ENCODE assay signal across 9 cellular contexts in the genomic region with DNA sequence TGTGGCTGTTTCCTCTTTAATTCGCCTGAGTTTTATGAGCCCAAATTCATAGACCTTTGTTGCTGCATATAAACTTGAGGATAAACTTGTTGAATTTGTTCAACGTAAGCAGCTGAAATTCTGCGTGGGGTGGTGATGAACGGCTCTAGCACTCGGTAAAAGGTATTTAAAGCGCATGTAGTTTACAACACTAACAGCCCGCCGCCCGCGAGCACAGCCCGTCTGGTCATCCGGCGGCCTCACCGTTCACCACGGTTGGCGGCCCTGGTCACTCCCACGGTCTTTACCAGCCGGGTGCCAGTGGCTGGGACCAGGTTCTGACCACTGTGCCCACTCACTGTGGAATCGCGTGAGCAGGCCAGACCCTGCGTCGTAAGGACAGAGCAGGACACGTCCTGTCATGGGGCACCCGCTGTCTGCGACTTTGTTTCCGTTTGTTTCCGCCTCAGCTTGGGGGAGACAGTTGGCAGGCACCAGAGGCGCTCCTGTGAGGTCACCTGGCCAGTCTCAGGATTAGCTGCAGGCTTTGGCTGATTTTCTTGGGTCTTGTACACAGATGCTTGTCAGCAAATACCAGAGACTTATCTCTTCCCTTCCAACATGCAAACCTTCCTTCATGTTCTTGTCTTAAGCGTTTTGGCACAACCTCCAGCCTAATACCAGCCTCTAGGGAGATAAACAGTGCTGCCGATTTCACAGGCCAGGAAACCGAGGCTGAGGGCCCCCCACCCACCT. TPM values are rescaled to one million over a fixed set of nuclear protein-coding genes. Genes with fewer than 3 reads are reported as not detected.
DNase-seq lines count a peak whose midpoint lies in the region; TF ChIP-seq lines count a peak whose summit lies in the region.
"Had no signal": no experiment of that assay in that cellular context is flagged by ENCODE, and none has a peak within 500 bp of the region (broad histone marks: within the 10 kb centered on the region; RNA-seq: fewer than 3 reads in every experiment).

No MANE protein-coding gene starts in this region.

- H3K27ac Mint-ChIP-seq in MCF 10A (ENCODE audit: low read depth, unreplicated experiment) (no peak overlapping the region), neural crest cell (ENCODE audit: unreplicated experiment) (peak overlapping the region; percentile 43)
- no peak overlapping the region for H3K27ac Mint-ChIP-seq in activated T-helper 2 cell treated with anti-CD3 and anti-CD28 coated beads, Interferon-gamma antibody, Interleukin-2, Interleukin-4, amounts not matched to agents 10 μg/mL and 5 μg/mL and 100 μg/mL, durations not matched to agents 14 hours and 24 hours and 36 hours

- H3K4me3 ChIP-seq in breast epithelium (peak overlapping the region in 1 of 3 donors; percentile 40), fibroblast of pulmonary artery (replicated peaks; ENCODE audit: low read depth, low read length) (no peak overlapping the region), urinary bladder (ENCODE audit: low read depth, low read length) (no peak overlapping the region)
- H3K4me3 ChIP-seq: A549 had no signal

- DNase-seq in breast epithelium (ENCODE audit: low spot score in 2 of 2), result no peak
- no peak for DNase-seq in MCF 10A (ENCODE audit: unreplicated experiment)
- DNase-seq in fibroblast of pulmonary artery (ENCODE audit: low read depth), result peak; percentile 60
- DNase-seq in neural crest cell (ENCODE audit: low read depth, low spot score), result no peak
- DNase-seq in DMS53 treated with DMSO at 0.1 percent for 48 hours (lab: John Stamatoyannopoulos, UW; ENCODE audit: unreplicated experiment), result no peak
- DNase-seq in activated CD4-positive, alpha-beta T cell treated with anti-CD3 and anti-CD28 coated beads, Interleukin-2, amount 50 U/mL, for 48 hours, result no peak
- no peak for DNase-seq in activated T-helper 2 cell treated with anti-CD3 and anti-CD28 coated beads, Interferon-gamma antibody, Interleukin-2, Interleukin-4, amounts not matched to agents 10 μg/mL and 5 μg/mL and 100 μg/mL, durations not matched to agents 14 hours and 24 hours and 36 hours (ENCODE audit: low spot score)

- no peaks in the 10 kb centered on the region for H3K27me3 ChIP-seq in breast epithelium

- TF ChIP-seq POLR2A in breast epithelium (IDR thresholded peaks at IDR 0.05), result no peak

- H3K4me3 Mint-ChIP-seq in MCF 10A (ENCODE audit: unreplicated experiment) (no peak overlapping the region), neural crest cell (no peak overlapping the region)
- no peak overlapping the region for H3K4me3 Mint-ChIP-seq in activated T-helper 2 cell treated with anti-CD3 and anti-CD28 coated beads, Interferon-gamma antibody, Interleukin-2, Interleukin-4, amounts not matched to agents 10 μg/mL and 5 μg/mL and 100 μg/mL, durations not matched to agents 14 hours and 24 hours and 36 hours (ENCODE audit: low read depth)

- H3K9me3 Mint-ChIP-seq in MCF 10A (ENCODE audit: unreplicated experiment) (no peaks in the 10 kb centered on the region), neural crest cell (no peaks in the 10 kb centered on the region)
- no peaks in the 10 kb centered on the region for H3K9me3 Mint-ChIP-seq in activated T-helper 2 cell treated with anti-CD3 and anti-CD28 coated beads, Interferon-gamma antibody, Interleukin-2, Interleukin-4, amounts not matched to agents 10 μg/mL and 5 μg/mL and 100 μg/mL, durations not matched to agents 14 hours and 24 hours and 36 hours

- H3K4me1 ChIP-seq in breast epithelium (peaks cover 3 to 5% of the 10 kb centered on the region in 2 donors), urinary bladder (ENCODE audit: insufficient read depth) (no peaks in the 10 kb centered on the region)
- H3K4me1 ChIP-seq: A549 had no signal

- H3K36me3 Mint-ChIP-seq in MCF 10A (ENCODE audit: insufficient read depth, unreplicated experiment), result peaks cover 26% of the 10 kb centered on the region
- no peaks in the 10 kb centered on the region for H3K36me3 Mint-ChIP-seq in neural crest cell (ENCODE audit: low read depth)
- peaks cover 14% of the 10 kb centered on the region for H3K36me3 Mint-ChIP-seq in activated T-helper 2 cell treated with anti-CD3 and anti-CD28 coated beads, Interferon-gamma antibody, Interleukin-2, Interleukin-4, amounts not matched to agents 10 μg/mL and 5 μg/mL and 100 μg/mL, durations not matched to agents 14 hours and 24 hours and 36 hours (ENCODE audit: low read depth)

- H3K9me3 ChIP-seq in breast epithelium, result no peaks in the 10 kb centered on the region
- H3K9me3 ChIP-seq: A549 had no signal

- H3K27ac ChIP-seq in breast epithelium, result peak overlapping the region; percentile 40 to 85
- peak overlapping the region; percentile 61 for H3K27ac ChIP-seq in urinary bladder (ENCODE audit: low read depth)
- H3K27ac ChIP-seq: A549 had no signal

- no peaks in the 10 kb centered on the region for H3K4me1 Mint-ChIP-seq in MCF 10A (ENCODE audit: insufficient read depth, unreplicated experiment)
- H3K4me1 Mint-ChIP-seq in neural crest cell, result no peaks in the 10 kb centered on the region
- H3K4me1 Mint-ChIP-seq in activated T-helper 2 cell treated with anti-CD3 and anti-CD28 coated beads, Interferon-gamma antibody, Interleukin-2, Interleukin-4, amounts not matched to agents 10 μg/mL and 5 μg/mL and 100 μg/mL, durations not matched to agents 14 hours and 24 hours and 36 hours (ENCODE audit: low read depth), result peaks cover 6% of the 10 kb centered on the region

- no peaks in the 10 kb centered on the region for H3K36me3 ChIP-seq in breast epithelium
- H3K36me3 ChIP-seq in urinary bladder (ENCODE audit: insufficient read depth), result peaks cover 4% of the 10 kb centered on the region

- intact Hi-C loops in breast epithelium (cut with DNase I; ENCODE audit: low total_unique reads), result no loop called here
- intact Hi-C loops in MCF 10A (cut with micrococcal nuclease), result no loop called here
- intact Hi-C loops in activated T-helper 2 cell treated with anti-CD3 and anti-CD28 coated beads, Interferon-gamma antibody, Interleukin-2, Interleukin-4, amounts not matched to agents 10 μg/mL and 5 μg/mL and 100 μg/mL, durations not matched to agents 14 hours and 24 hours and 36 hours (cut with micrococcal nuclease), result no loop called here

- TF ChIP-seq CTCF in breast epithelium (IDR thresholded peaks at IDR 0.05) (no peak), MCF 10A (IDR thresholded peaks at IDR 0.05; ENCODE audit: unreplicated experiment) (no peak), fibroblast of pulmonary artery (IDR thresholded peaks at IDR 0.05; ENCODE audit: low read length, missing control alignments) (no peak), neural crest cell (conservative IDR thresholded peaks at IDR 0.05) (no peak)

- no peaks in the 10 kb centered on the region for H3K27me3 Mint-ChIP-seq in MCF 10A (ENCODE audit: insufficient read depth, unreplicated experiment)
- no peaks in the 10 kb centered on the region for H3K27me3 Mint-ChIP-seq in neural crest cell (ENCODE audit: low read depth)
- no peaks in the 10 kb centered on the region for H3K27me3 Mint-ChIP-seq in activated T-helper 2 cell treated with anti-CD3 and anti-CD28 coated beads, Interferon-gamma antibody, Interleukin-2, Interleukin-4, amounts not matched to agents 10 μg/mL and 5 μg/mL and 100 μg/mL, durations not matched to agents 14 hours and 24 hours and 36 hours (ENCODE audit: low read depth)

- 41% methylated on average over 31 of the region's 31 CpGs for WGBS in urinary bladder

- POLR2A ChIA-PET in MCF 10A (lab: Yijun Ruan, JAX), result interaction anchor here (1.0 kb wide), 1 partner anchor 17 kb away, joined by 5 read pairs; no protein-coding TSS in a partner anchor

- CTCF ChIA-PET in MCF 10A (lab: Yijun Ruan, JAX), result interaction anchor here (0.7 to 0.9 kb wide), 2 partner anchors 59 to 213 kb away, joined by 3 to 5 read pairs; no protein-coding TSS in a partner anchor

- no TSS peak for BruUV-seq in MCF 10A (replicated peaks; lab: Mats Ljungman, UMichigan)

RNA-seq across cellular contexts. Expression of gene SPON2, which starts 36.8 kb away (rescaled TPM):
- total RNA-seq in breast epithelium, result 10 to 100 TPM; 35.3 to 59.4 (median 36.1) TPM
- total RNA-seq in MCF 10A (2022), result 0.54 and 0.64 TPM in 2 replicates
- total RNA-seq in neural crest cell, result 2.3 and 4.1 TPM in 2 replicates
- 119 TPM for total RNA-seq in urinary bladder
- polyA plus RNA-seq in urinary bladder, result 123 TPM
- total RNA-seq in activated T-helper 2 cell treated with anti-CD3 and anti-CD28 coated beads, Interferon-gamma antibody, Interleukin-2, Interleukin-4, amounts not matched to agents 10 μg/mL and 5 μg/mL and 100 μg/mL, durations not matched to agents 14 hours and 24 hours and 36 hours, result 26.1 and 26.7 TPM in 2 replicates

RNA-seq across cellular contexts. Expression of gene CTBP1, which starts 39.8 kb away (rescaled TPM):
- 100 to 1,000 TPM; 130 to 159 (median 133) TPM for total RNA-seq in breast epithelium
- 133 and 152 TPM in 2 replicates for total RNA-seq in MCF 10A (2022)
- 218 and 219 TPM in 2 replicates for total RNA-seq in neural crest cell
- 85.9 TPM for total RNA-seq in urinary bladder
- polyA plus RNA-seq in urinary bladder, result 140 TPM
- total RNA-seq in activated T-helper 2 cell treated with anti-CD3 and anti-CD28 coated beads, Interferon-gamma antibody, Interleukin-2, Interleukin-4, amounts not matched to agents 10 μg/mL and 5 μg/mL and 100 μg/mL, durations not matched to agents 14 hours and 24 hours and 36 hours, result 194 and 195 TPM in 2 replicates
